1 cellular context compared by ENCODE assay signal in genomic region chr13:37868691-37869505, GRCh38.
TF ChIP-seq lines count a peak whose summit lies in the region.

No MANE protein-coding gene starts in this region.

TF ChIP-seq in SK-N-SH, 30 proteins besides CTCF, POLR2A, EP300 and RAD21 (continued from another document):
- TF ChIP-seq ZBTB33 (IDR thresholded peaks at IDR 0.05; ENCODE audit: borderline replicate concordance, low read depth) = no peak
- TF ChIP-seq FOXM1 (IDR thresholded peaks at IDR 0.05; ENCODE audit: low read depth) = no peak
- TF ChIP-seq USF1 (IDR thresholded peaks at IDR 0.05; ENCODE audit: borderline replicate concordance, low read depth) = no peak
- TF ChIP-seq EZH2phosphoT487 (IDR thresholded peaks at IDR 0.05; ENCODE audit: borderline replicate concordance, low read depth) = no peak; the same call in 1 of the 2 replicates
- no peak for TF ChIP-seq POLR2AphosphoS5 (IDR thresholded peaks at IDR 0.05; ENCODE audit: low read depth, low read length)
- no peak for TF ChIP-seq RFX5 (IDR thresholded peaks at IDR 0.05; ENCODE audit: low read length)
